ENCODE assay signal across 1 cellular context in genomic region chr20:52490715-52491430, GRCh38.
TF ChIP-seq lines count a peak whose summit lies in the region.

No MANE protein-coding gene starts in this region.

TF ChIP-seq in IMR-90, 13 proteins besides CTCF, POLR2A, EP300 and RAD21:
- TF ChIP-seq, protein P1, sequence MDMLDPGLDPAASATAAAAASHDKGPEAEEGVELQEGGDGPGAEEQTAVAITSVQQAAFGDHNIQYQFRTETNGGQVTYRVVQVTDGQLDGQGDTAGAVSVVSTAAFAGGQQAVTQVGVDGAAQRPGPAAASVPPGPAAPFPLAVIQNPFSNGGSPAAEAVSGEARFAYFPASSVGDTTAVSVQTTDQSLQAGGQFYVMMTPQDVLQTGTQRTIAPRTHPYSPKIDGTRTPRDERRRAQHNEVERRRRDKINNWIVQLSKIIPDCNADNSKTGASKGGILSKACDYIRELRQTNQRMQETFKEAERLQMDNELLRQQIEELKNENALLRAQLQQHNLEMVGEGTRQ (IDR thresholded peaks at IDR 0.05; ENCODE audit: low read depth, low read length) = peak; percentile 91
- TF ChIP-seq NFE2L2 (IDR thresholded peaks at IDR 0.05; ENCODE audit: low read depth, low read length) (peak; percentile 71), ELK1 (IDR thresholded peaks at IDR 0.05; ENCODE audit: borderline replicate concordance, low read depth, low read length) (no peak), SMC3 (IDR thresholded peaks at IDR 0.05; ENCODE audit: low read depth, low read length) (no peak), MAZ (IDR thresholded peaks at IDR 0.05; ENCODE audit: borderline replicate concordance, low read depth, low read length) (no peak), CEBPB (IDR thresholded peaks at IDR 0.05; ENCODE audit: low read depth, low read length) (peak; percentile 88), RFX5 (IDR thresholded peaks at IDR 0.05; ENCODE audit: low read depth, low read length) (no peak), RCOR1 (IDR thresholded peaks at IDR 0.05; ENCODE audit: insufficient replicate concordance, low read length) (no peak), BHLHE40 (IDR thresholded peaks at IDR 0.05; ENCODE audit: low read depth, low read length) (peak; percentile 77), MAFK (IDR thresholded peaks at IDR 0.05; ENCODE audit: low read depth, low read length) (no peak; the same call in 1 of the 2 replicates), FOS (IDR thresholded peaks at IDR 0.05; ENCODE audit: low read depth, low read length) (peak; percentile 75), MXI1 (IDR thresholded peaks at IDR 0.05; ENCODE audit: borderline replicate concordance, low read depth, low read length) (no peak)
